ENCODE assay signal across 6 cellular contexts in the genomic region with DNA sequence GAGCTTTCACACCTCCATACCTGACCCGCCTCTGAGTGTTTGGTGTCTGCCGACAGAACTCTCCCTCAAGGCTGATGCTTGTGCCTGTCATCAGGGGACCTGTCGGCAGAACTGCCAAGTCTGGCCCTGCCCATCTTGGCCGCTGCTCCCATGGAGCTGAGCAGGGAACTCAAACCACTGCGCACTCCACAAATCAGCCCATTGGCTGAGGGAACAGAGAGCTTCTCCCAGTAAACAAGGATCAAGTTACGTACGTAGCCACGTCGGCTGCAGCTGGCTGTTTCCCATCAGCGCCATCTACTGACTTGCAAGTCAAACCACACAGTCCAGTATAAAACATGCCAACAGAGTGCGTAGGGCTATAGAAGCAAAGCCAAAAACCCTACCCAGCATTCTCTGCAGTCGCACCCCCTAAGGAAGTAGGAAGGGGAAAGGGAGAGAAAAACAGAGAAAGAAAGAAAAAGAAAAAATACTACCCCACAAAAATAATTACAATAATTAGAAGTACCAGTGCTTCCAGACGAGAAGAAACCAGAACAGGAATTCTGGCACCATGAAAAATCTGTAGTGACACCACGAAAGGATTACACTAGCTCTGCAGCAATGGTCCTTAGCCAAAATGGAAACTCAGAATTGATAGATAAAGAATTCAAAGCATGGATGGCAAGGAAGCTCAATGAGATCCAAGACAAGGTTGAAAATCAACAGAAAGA. TPM values are rescaled to one million over a fixed set of nuclear protein-coding genes. Genes with fewer than 3 reads are reported as not detected.
DNase-seq lines count a peak whose midpoint lies in the region; ATAC-seq and TF ChIP-seq lines count a peak whose summit lies in the region.

No MANE protein-coding gene starts in this region.

- no peak overlapping the region for H3K27ac Mint-ChIP-seq in endothelial cell (ENCODE audit: unreplicated experiment)

- peak; percentile 29 for TF ChIP-seq CTCF in endothelial cell (IDR thresholded peaks at IDR 0.05; ENCODE audit: unreplicated experiment)

- no peak overlapping the region for H3K4me3 Mint-ChIP-seq in endothelial cell (ENCODE audit: unreplicated experiment)

- H3K36me3 Mint-ChIP-seq in endothelial cell (ENCODE audit: low read depth, unreplicated experiment) = no peaks in the 10 kb centered on the region

- DNase-seq in NCI-H510A treated with DMSO at 0.1 percent for 48 hours (lab: John Stamatoyannopoulos, UW) (peak; percentile 4), endothelial cell (ENCODE audit: low spot score) (peak; percentile 49), stromal cell of bone marrow (ENCODE audit: low read depth) (peak; percentile 41), mesenteric fat pad (ENCODE audit: low spot score) (no peak)

- peaks cover 4% of the 10 kb centered on the region for H3K4me1 Mint-ChIP-seq in endothelial cell (ENCODE audit: unreplicated experiment)

- H3K9me3 Mint-ChIP-seq in endothelial cell (ENCODE audit: unreplicated experiment) = no peaks in the 10 kb centered on the region

- H3K27me3 Mint-ChIP-seq in endothelial cell (ENCODE audit: unreplicated experiment) = no peaks in the 10 kb centered on the region

- ATAC-seq in GM18870 (IDR thresholded peaks at IDR 0.05; ENCODE audit: unreplicated experiment) (peak; percentile 64), HG03442 (IDR thresholded peaks at IDR 0.05; ENCODE audit: unreplicated experiment) (no peak)

RNA-seq across cellular contexts. Expression of a gene that starts 13.1 kb away (rescaled TPM):
- total RNA-seq in endothelial cell (ENCODE audit: unreplicated experiment) (not detected), mesenteric fat pad (not detected)

RNA-seq across cellular contexts. Expression of a gene that starts 16.8 kb away (rescaled TPM):
- not detected for total RNA-seq in endothelial cell (ENCODE audit: unreplicated experiment)
- total RNA-seq in mesenteric fat pad = not detected

RNA-seq across cellular contexts. Expression of a gene that starts 21.1 kb away (rescaled TPM):
- total RNA-seq in endothelial cell (ENCODE audit: unreplicated experiment) (not detected), mesenteric fat pad (not detected)

RNA-seq across cellular contexts. Expression of a gene that starts 31.1 kb away (rescaled TPM):
- total RNA-seq in endothelial cell (ENCODE audit: unreplicated experiment) (not detected), mesenteric fat pad (not detected)

RNA-seq across cellular contexts. Expression of a gene that starts 36.9 kb away (rescaled TPM):
- total RNA-seq in endothelial cell (ENCODE audit: unreplicated experiment) (not detected), mesenteric fat pad (not detected)
